8 cellular contexts compared by ENCODE assay signal in the genomic region with DNA sequence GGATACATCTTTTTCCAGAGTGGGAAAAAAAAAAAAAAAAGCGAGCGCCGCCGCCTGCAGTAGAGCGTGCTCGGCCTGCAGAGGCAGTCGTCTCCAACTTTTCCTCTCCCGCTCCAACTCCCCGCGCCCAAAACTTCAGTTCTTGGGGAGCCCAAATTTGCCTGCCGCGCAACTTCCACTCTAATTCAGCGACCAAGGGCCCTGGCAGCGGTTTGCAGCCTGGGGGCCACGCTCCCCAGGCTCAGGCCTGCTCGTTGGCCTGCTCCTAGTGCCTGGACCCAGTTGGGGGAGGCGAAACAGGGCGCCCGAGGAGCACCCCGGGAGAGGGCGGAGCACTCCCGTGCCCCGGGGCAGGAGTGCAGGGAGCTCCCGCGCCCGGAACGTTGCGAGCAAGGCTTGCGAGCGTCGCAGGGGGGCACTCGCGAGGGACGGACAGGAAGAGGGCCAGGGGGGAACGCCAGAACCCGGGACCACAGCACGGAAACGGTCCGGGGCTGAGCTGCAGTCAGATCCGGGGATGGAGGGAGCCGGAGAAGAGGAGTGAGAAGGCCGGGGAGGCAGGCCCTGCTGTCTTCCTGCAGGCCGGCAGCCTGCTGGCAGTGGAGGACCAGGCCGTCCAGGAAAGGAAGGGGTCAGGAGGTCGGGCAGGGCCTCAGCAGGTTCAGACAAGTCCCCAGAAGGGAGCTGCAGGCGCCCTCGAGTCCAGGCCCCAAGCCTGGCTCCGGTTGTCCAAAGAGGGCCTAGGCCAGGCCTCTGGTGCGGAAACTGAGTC. TPM values are rescaled to one million over a fixed set of nuclear protein-coding genes. Genes with fewer than 3 reads are reported as not detected.
DNase-seq lines count a peak whose midpoint lies in the region; ATAC-seq, FAIRE-seq and TF ChIP-seq lines count a peak whose summit lies in the region.

A gene with protein sequence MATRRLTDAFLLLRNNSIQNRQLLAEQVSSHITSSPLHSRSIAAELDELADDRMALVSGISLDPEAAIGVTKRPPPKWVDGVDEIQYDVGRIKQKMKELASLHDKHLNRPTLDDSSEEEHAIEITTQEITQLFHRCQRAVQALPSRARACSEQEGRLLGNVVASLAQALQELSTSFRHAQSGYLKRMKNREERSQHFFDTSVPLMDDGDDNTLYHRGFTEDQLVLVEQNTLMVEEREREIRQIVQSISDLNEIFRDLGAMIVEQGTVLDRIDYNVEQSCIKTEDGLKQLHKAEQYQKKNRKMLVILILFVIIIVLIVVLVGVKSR (plus strand): TSS at position 508 of the 772 bp plus-strand sequence. CDS start 724 bp downstream, outside the sequence.

- ATAC-seq in HG02870 (IDR thresholded peaks at IDR 0.05; ENCODE audit: unreplicated experiment) = peak; percentile 59
- peak; percentile 96 to 97 for ATAC-seq in right cardiac atrium

- no peaks in the 10 kb centered on the region for H3K27me3 ChIP-seq in ascending aorta
- no peaks in the 10 kb centered on the region for H3K27me3 ChIP-seq in right cardiac atrium (ENCODE audit: control insufficient read depth, insufficient read depth)
- no peaks in the 10 kb centered on the region for H3K27me3 ChIP-seq in uterus

- H3K9me3 ChIP-seq in ascending aorta (no peaks in the 10 kb centered on the region), right cardiac atrium (ENCODE audit: control insufficient read depth, low read length) (no peaks in the 10 kb centered on the region), uterus (no peaks in the 10 kb centered on the region)

- peak; percentile 58 for FAIRE-seq in GM12891 (lab: Jason Lieb, UNC)

- DNase-seq in GM12891 (ENCODE audit: insufficient read length, low spot score) (peak; percentile 92), NCI-H187 (lab: John Stamatoyannopoulos, UW) (peak; percentile 23 to 77), ascending aorta (ENCODE audit: low spot score in 2 of 2) (peak; percentile 37 to 93), right cardiac atrium (peak; percentile 90 to 96 (median 96)), putamen (ENCODE audit: low spot score) (peak; percentile 92), uterus (peak; percentile 83 to 87)

- H3K36me3 ChIP-seq in ascending aorta (no peaks in the 10 kb centered on the region), uterus (no peaks in the 10 kb centered on the region)

- H3K27ac ChIP-seq in ascending aorta = peak within 1 kb of the TSS; percentile 85 to 93
- H3K27ac ChIP-seq in right cardiac atrium (ENCODE audit: low read length) = peak within 1 kb of the TSS; percentile 93
- H3K27ac ChIP-seq in uterus = peak within 1 kb of the TSS; percentile 87 to 97

- WGBS in right cardiac atrium = under 1% methylated on average over 49 of the region's 49 CpGs

- TF ChIP-seq CTCF in ascending aorta (IDR thresholded peaks at IDR 0.05) (peak; percentile 46 to 63 (median 59)), uterus (IDR thresholded peaks at IDR 0.05) (peak; percentile 45 to 69 (median 52))

- H3K4me3 ChIP-seq in ascending aorta (peak within 1 kb of the TSS; percentile 85 to 98), right cardiac atrium (ENCODE audit: low read length) (peak within 1 kb of the TSS; percentile 87), uterus (peak within 1 kb of the TSS; percentile 59 to 95)

- H3K4me1 ChIP-seq in ascending aorta (peaks cover 3 to 41% of the 10 kb centered on the region in 2 donors), right cardiac atrium (ENCODE audit: control insufficient read depth, insufficient read depth, low read length) (peaks cover 3% of the 10 kb centered on the region), uterus (peaks cover 0 to 30% of the 10 kb centered on the region in 2 donors)

- peak; percentile 90 for TF ChIP-seq POLR2A in GM12891 (IDR thresholded peaks at IDR 0.05; ENCODE audit: low read depth, low read length)
- peak in 1 of 2 donors; percentile 63 for TF ChIP-seq POLR2A in uterus (IDR thresholded peaks at IDR 0.05)

- intact Hi-C loops in T-helper 2 cell treated with Interferon-gamma antibody and Interleukin-4, amounts not matched to agents 100 ng/mL and 5 ng/mL, for 36 hours (cut with micrococcal nuclease) = loop anchor here (2.0 to 5.0 kb wide), 6 partner anchors 202 to 1034 kb away; partner anchors contain the start of genes ATP5F1E, GNAS, NELFCD and ZNF831
- intact Hi-C loops in ascending aorta (cut with DNase I) (loop anchor here (2.0 kb wide), 5 partner anchors 40 to 414 kb away; partner anchors contain the start of genes RAB22A and VAPB), right cardiac atrium (cut with DNase I) (loop anchor here in 2 of 4 donors (5.0 to 10.0 kb wide), 2 partner anchors 41 to 416 kb away; partner anchors contain the start of gene NPEPL1 (in 2 of the 2)), uterus (cut with DNase I; ENCODE audit: low total_unique reads) (no loop called here)

TF ChIP-seq in GM12891, 5 proteins besides CTCF, POLR2A, EP300 and RAD21:
- TF ChIP-seq POLR2AphosphoS5 (IDR thresholded peaks at IDR 0.05; ENCODE audit: low read depth, low read length) (peak; percentile 88), POU2F2 (IDR thresholded peaks at IDR 0.05; ENCODE audit: low read depth, low read length) (peak; percentile 95), TAF1 (IDR thresholded peaks at IDR 0.05; ENCODE audit: low read depth, low read length) (peak; percentile 95), SPI1 (IDR thresholded peaks at IDR 0.05; ENCODE audit: low read depth, low read length) (no peak), PAX5 (IDR thresholded peaks at IDR 0.05; ENCODE audit: insufficient read depth, low read length, severe bottlenecking) (peak; percentile 61)

RNA-seq across cellular contexts. Expression of the gene that starts here (rescaled TPM):
- 55.3 TPM for polyA plus RNA-seq in GM12891 (2012; ENCODE audit: low read depth, missing spikeins)
- 119 and 126 TPM in 2 replicates for total RNA-seq in T-helper 2 cell treated with Interferon-gamma antibody and Interleukin-4, amounts not matched to agents 100 ng/mL and 5 ng/mL, for 36 hours
- total RNA-seq in ascending aorta (24.7 TPM), right cardiac atrium (10 to 100 TPM; 28.0 to 35.0 (median 33.3) TPM), uterus (10 to 100 TPM; 32.6 to 82.7 (median 60.8) TPM)
- 28.8 TPM for polyA plus RNA-seq in right cardiac atrium

Comparison
In these comparisons a context has a peak if more than half of its experiments do, and no peak if none do; other contexts are left out.
1. Peak in every context shown above with its lines: DNase-seq, ATAC-seq, H3K4me3 ChIP-seq and H3K27ac ChIP-seq.